9 cellular contexts compared by ENCODE assay signal in genomic region chr10:117241541-117242462, GRCh38. TPM values are rescaled to one million over a fixed set of nuclear protein-coding genes. Genes with fewer than 3 reads are reported as not detected.
DNase-seq lines count a peak whose midpoint lies in the region; ATAC-seq, FAIRE-seq and TF ChIP-seq lines count a peak whose summit lies in the region.
"Had no signal": no experiment of that assay in that cellular context is flagged by ENCODE, and none has a peak within 500 bp of the region (broad histone marks: within the 10 kb centered on the region; RNA-seq: fewer than 3 reads in every experiment).

No MANE protein-coding gene starts in this region.

- no TSS peak for BruUV-seq in PC-3 (replicated peaks; lab: Mats Ljungman, UMichigan)

- no peaks in the 10 kb centered on the region for H3F3A ChIP-seq in PC-3 (ENCODE audit: low read length, unreplicated experiment)

- H3K79me2 ChIP-seq in PC-3 (ENCODE audit: low read length) = no peaks in the 10 kb centered on the region

- no peak for TF ChIP-seq EP300 in ovary (IDR thresholded peaks at IDR 0.05)

- no peak for TF ChIP-seq POLR2A in ovary (IDR thresholded peaks at IDR 0.05)

- H3K36me3 ChIP-seq in PC-3 (ENCODE audit: low read depth, low read length) = no peaks in the 10 kb centered on the region
- no peaks in the 10 kb centered on the region for H3K36me3 ChIP-seq in ovary
- no peaks in the 10 kb centered on the region for H3K36me3 ChIP-seq in small intestine (ENCODE audit: control insufficient read depth in 2 of 2, insufficient read depth in 2 of 2, low read length in 2 of 2)

- FAIRE-seq in small intestine (lab: Jason Lieb, UNC) = no peak
- FAIRE-seq: A204.1 had no signal

- no peak overlapping the region for H3K9ac ChIP-seq in PC-3 (ENCODE audit: low read length)

- H3K9me2 ChIP-seq in PC-3 (replicated peaks; ENCODE audit: low read length) = no peaks in the 10 kb centered on the region

- TF ChIP-seq CTCF in PC-3 (conservative IDR thresholded peaks at IDR 0.05; ENCODE audit: low read depth, low read length) (no peak), ovary (IDR thresholded peaks at IDR 0.05) (no peak)

- H3K27ac ChIP-seq in PC-3 (ENCODE audit: low read length) (no peak overlapping the region), right cardiac atrium (ENCODE audit: low read length) (no peak overlapping the region), ovary (no peak overlapping the region), small intestine (ENCODE audit: low read depth in 1 of 2, low read length in 1 of 2) (no peak overlapping the region)

- H3K4me3 ChIP-seq in PC-3 (ENCODE audit: low read length) = peak overlapping the region; percentile 55
- H3K4me3 ChIP-seq in right cardiac atrium (ENCODE audit: low read length) = peak overlapping the region; percentile 21
- H3K4me3 ChIP-seq in ovary = peak overlapping the region; percentile 18
- peak overlapping the region in 1 of 2 donors; percentile 5 for H3K4me3 ChIP-seq in small intestine (ENCODE audit: low read depth in 1 of 2, low read length in 2 of 2)

- no peaks in the 10 kb centered on the region for H3K9me3 ChIP-seq in PC-3 (ENCODE audit: low read length)
- H3K9me3 ChIP-seq in right cardiac atrium (ENCODE audit: control insufficient read depth, low read length) = no peaks in the 10 kb centered on the region
- no peaks in the 10 kb centered on the region for H3K9me3 ChIP-seq in ovary
- no peaks in the 10 kb centered on the region for H3K9me3 ChIP-seq in small intestine (ENCODE audit: control insufficient read depth, low read depth)

- DNase-seq in NCI-H1105 (lab: John Stamatoyannopoulos, UW) = peak; percentile 6
- DNase-seq in NCI-H1105 treated with DMSO at 0.1 percent for 48 hours (lab: John Stamatoyannopoulos, UW) = no peak
- DNase-seq in PC-3 = no peak
- DNase-seq in right cardiac atrium = peak in 1 of 3 donors; percentile 52
- DNase-seq in ovary = peak in 3 of 5 donors; percentile 31 to 57 (median 40)
- no peak for DNase-seq in small intestine

- CTCF ChIA-PET in PC-3 (lab: Charles Lee) = interaction anchor here (0.7 to 1.0 kb wide), 2 partner anchors 78 to 92 kb away, joined by 3 read pairs; no protein-coding TSS in a partner anchor

- H2AFZ ChIP-seq in PC-3 (ENCODE audit: low read length) = peak overlapping the region; percentile 48; the same call in 1 of the 2 replicates

- no peaks in the 10 kb centered on the region for H4K20me1 ChIP-seq in PC-3 (ENCODE audit: low read length)

- POLR2A ChIA-PET in PC-3 (lab: Charles Lee; ENCODE audit: unreplicated experiment) = no interaction called here

- ATAC-seq in PC-3 (peak; percentile 80), right cardiac atrium (peak in 1 of 2 donors; percentile 19), HG02763 (IDR thresholded peaks at IDR 0.05; ENCODE audit: unreplicated experiment) (no peak), GM18502 (IDR thresholded peaks at IDR 0.05; ENCODE audit: poor library complexity, unreplicated experiment) (no peak)

- H3K4me1 ChIP-seq in PC-3 (ENCODE audit: insufficient read depth, low read length) (no peaks in the 10 kb centered on the region), right cardiac atrium (ENCODE audit: control insufficient read depth, insufficient read depth, low read length) (no peaks in the 10 kb centered on the region), ovary (ENCODE audit: insufficient read depth) (no peaks in the 10 kb centered on the region), small intestine (ENCODE audit: control insufficient read depth in 2 of 2, insufficient read depth in 1 of 2, low read depth in 1 of 2, low read length in 1 of 2) (no peaks in the 10 kb centered on the region)

- H3K4me2 ChIP-seq in PC-3 (ENCODE audit: low read length) = peak overlapping the region; percentile 73

- WGBS in right cardiac atrium = 5% methylated on average over 56 of the region's 56 CpGs
- WGBS in ovary, 3 donors = 5 to 8% (median 6%) methylated on average over 41 to 56 of the region's 56 CpGs
- 7 to 10% (median 8%) methylated on average over 40 to 56 of the region's 56 CpGs for WGBS in small intestine, 3 donors

- intact Hi-C loops in PC-3 (cut with micrococcal nuclease) (no loop called here), right cardiac atrium (cut with DNase I) (no loop called here), ovary (cut with DNase I) (no loop called here)

- H3K27me3 ChIP-seq in PC-3 (ENCODE audit: low read length) = peaks cover 5% of the 10 kb centered on the region; the same call in 1 of the 2 replicates
- no peaks in the 10 kb centered on the region for H3K27me3 ChIP-seq in right cardiac atrium (ENCODE audit: control insufficient read depth, insufficient read depth)
- no peaks in the 10 kb centered on the region for H3K27me3 ChIP-seq in ovary
- H3K27me3 ChIP-seq in small intestine (ENCODE audit: control insufficient read depth in 2 of 2, insufficient read depth in 2 of 2, low read length in 2 of 2) = peaks cover 6 to 17% of the 10 kb centered on the region in 2 donors

RNA-seq across cellular contexts. Expression of gene SLC18A2, which starts 0.9 kb away (rescaled TPM):
- not detected in 2 replicates for total RNA-seq in PC-3 (2014; rRNA removed)
- under 1 TPM; 0.09 to 0.40 (median 0.21) TPM for total RNA-seq in right cardiac atrium
- polyA plus RNA-seq in right cardiac atrium = 0.07 TPM
- 10 to 100 TPM in 1 of 7 donors, 1 to 10 TPM in 6; 2.4 to 12.0 (median 6.3) TPM for total RNA-seq in ovary
- polyA plus RNA-seq in ovary = 1 to 10 TPM; 3.4 to 6.7 TPM
- under 1 TPM; 0.22 to 0.57 (median 0.27) TPM for polyA plus RNA-seq in small intestine

RNA-seq across cellular contexts. Expression of gene KCNK18, which starts 44.5 kb away (rescaled TPM):
- total RNA-seq in PC-3 (2014; rRNA removed) = not detected in 2 replicates
- not detected for total RNA-seq in right cardiac atrium
- polyA plus RNA-seq in right cardiac atrium = not detected
- not detected for total RNA-seq in ovary
- not detected for polyA plus RNA-seq in ovary
- polyA plus RNA-seq in small intestine = not detected

Comparison
In these comparisons a context has a peak if more than half of its experiments do, and no peak if none do; other contexts are left out.
1. DNase-seq: peak in NCI-H1105 (single experiment) and ovary (3 of 5); none in NCI-H1105 treated with DMSO at 0.1 percent for 48 hours (single experiment), PC-3 (single experiment) and small intestine (single experiment).